In genomic region chr11:60951909-60952741, GRCh38 we compare ENCODE assay signal across 8 cellular contexts. TPM values are rescaled to one million over a fixed set of nuclear protein-coding genes. Genes with fewer than 3 reads are reported as not detected.
A peak's percentile ranks its signal among the peaks of the same experiment; 100 is the strongest.
DNase-seq lines count a peak whose midpoint lies in the region; ATAC-seq and TF ChIP-seq lines count a peak whose summit lies in the region.

SLC15A3 (minus strand) TSS chr11:60952176; CDS start chr11:60951551, 625 bp downstream.

- peak within 1 kb of the TSS; percentile 77 for H3K4me3 Mint-ChIP-seq in endothelial cell (ENCODE audit: unreplicated experiment)

- no peaks in the 10 kb centered on the region for H3K27me3 ChIP-seq in transverse colon

- H3K9me3 ChIP-seq in mucosa of descending colon (no peaks in the 10 kb centered on the region), transverse colon (no peaks in the 10 kb centered on the region)

- WGBS in transverse colon (ENCODE audit: low coverage in 1 of 2), 2 donors: 20 to 37% methylated on average over 9 to 22 of the region's 22 CpGs

- H3K9me3 Mint-ChIP-seq in endothelial cell (ENCODE audit: unreplicated experiment): no peaks in the 10 kb centered on the region

- H3K27ac Mint-ChIP-seq in endothelial cell (ENCODE audit: unreplicated experiment): no peak within 1 kb of the TSS

- no peak for TF ChIP-seq EP300 in transverse colon (IDR thresholded peaks at IDR 0.05; ENCODE audit: low read depth)

- H3K4me1 ChIP-seq in mucosa of descending colon (ENCODE audit: low read depth) (peaks cover 5% of the 10 kb centered on the region), transverse colon (peaks cover 0 to 35% (median 9%) of the 10 kb centered on the region in 4 donors)

- in situ Hi-C loops in transverse colon (cut with MboI; ENCODE audit: low pct_ligation_motif_present in 1 of 4, low pct_unique_long_range_greater_than_20kb in 1 of 4, low sequenced_read_pairs in 3 of 4): no loop called here

- H3K36me3 Mint-ChIP-seq in endothelial cell (ENCODE audit: low read depth, unreplicated experiment): no peaks in the 10 kb centered on the region

- TF ChIP-seq CTCF in endothelial cell (IDR thresholded peaks at IDR 0.05; ENCODE audit: unreplicated experiment) (no peak), mucosa of descending colon (IDR thresholded peaks at IDR 0.05) (no peak), transverse colon (IDR thresholded peaks at IDR 0.05) (no peak)

- H3K4me1 Mint-ChIP-seq in endothelial cell (ENCODE audit: unreplicated experiment): peaks cover 3% of the 10 kb centered on the region

- peak within 1 kb of the TSS; percentile 80 to 87 (median 85) for H3K27ac ChIP-seq in transverse colon

- ATAC-seq in HG03159 (IDR thresholded peaks at IDR 0.05; ENCODE audit: unreplicated experiment) (peak; percentile 70), mucosa of descending colon (peak; percentile 85)

- TF ChIP-seq POLR2A in GM19099 (IDR thresholded peaks at IDR 0.05; ENCODE audit: extremely low read depth, insufficient read length, low read depth): peak; percentile 40
- peak; percentile 45 for TF ChIP-seq POLR2A in transverse colon (IDR thresholded peaks at IDR 0.05)

- H3K36me3 ChIP-seq in mucosa of descending colon (ENCODE audit: low read depth): no peaks in the 10 kb centered on the region
- no peaks in the 10 kb centered on the region for H3K36me3 ChIP-seq in transverse colon

- peaks cover 13% of the 10 kb centered on the region for H3K27me3 Mint-ChIP-seq in endothelial cell (ENCODE audit: unreplicated experiment)

- H3K4me3 ChIP-seq in mucosa of descending colon (peak within 1 kb of the TSS; percentile 6), transverse colon (peak within 1 kb of the TSS; percentile 35 to 56 (median 44))

- DNase-seq in Ammon's horn (ENCODE audit: low spot score) (peak; percentile 71), UCSD-AML1 (lab: John Stamatoyannopoulos, UW; ENCODE audit: unreplicated experiment) (peak; percentile 59), endothelial cell (ENCODE audit: low spot score) (no peak), mucosa of descending colon (peak; percentile 53 to 83 (median 61)), transverse colon (peak; percentile 72), NCI-H1048 (lab: John Stamatoyannopoulos, UW) (no peak)

- intact Hi-C loops in mucosa of descending colon (cut with DNase I, micrococcal nuclease): no loop called here
- intact Hi-C loops in transverse colon (cut with DNase I; ENCODE audit: low total_unique reads): no loop called here

RNA-seq across cellular contexts. Expression of gene SLC15A3, which starts in this region (rescaled TPM):
- total RNA-seq in endothelial cell (ENCODE audit: unreplicated experiment): 0.62 TPM
- total RNA-seq in mucosa of descending colon: 10 to 100 TPM in 2 of 3 donors, 1 to 10 TPM in 1; 6.2 to 36.8 (median 18.4) TPM
- total RNA-seq in transverse colon: 10 to 100 TPM in 3 of 4 donors, 1 to 10 TPM in 1; 8.1 to 18.9 (median 12.6) TPM

Comparison
In these comparisons a context has a peak if more than half of its experiments do, and no peak if none do; other contexts are left out.
1. DNase-seq: peak in Ammon's horn (single experiment), UCSD-AML1 (single experiment), mucosa of descending colon (3 of 3) and transverse colon (single experiment); none in endothelial cell (single experiment) and NCI-H1048 (single experiment).